ENCODE assay signal across 8 cellular contexts in the genomic region with DNA sequence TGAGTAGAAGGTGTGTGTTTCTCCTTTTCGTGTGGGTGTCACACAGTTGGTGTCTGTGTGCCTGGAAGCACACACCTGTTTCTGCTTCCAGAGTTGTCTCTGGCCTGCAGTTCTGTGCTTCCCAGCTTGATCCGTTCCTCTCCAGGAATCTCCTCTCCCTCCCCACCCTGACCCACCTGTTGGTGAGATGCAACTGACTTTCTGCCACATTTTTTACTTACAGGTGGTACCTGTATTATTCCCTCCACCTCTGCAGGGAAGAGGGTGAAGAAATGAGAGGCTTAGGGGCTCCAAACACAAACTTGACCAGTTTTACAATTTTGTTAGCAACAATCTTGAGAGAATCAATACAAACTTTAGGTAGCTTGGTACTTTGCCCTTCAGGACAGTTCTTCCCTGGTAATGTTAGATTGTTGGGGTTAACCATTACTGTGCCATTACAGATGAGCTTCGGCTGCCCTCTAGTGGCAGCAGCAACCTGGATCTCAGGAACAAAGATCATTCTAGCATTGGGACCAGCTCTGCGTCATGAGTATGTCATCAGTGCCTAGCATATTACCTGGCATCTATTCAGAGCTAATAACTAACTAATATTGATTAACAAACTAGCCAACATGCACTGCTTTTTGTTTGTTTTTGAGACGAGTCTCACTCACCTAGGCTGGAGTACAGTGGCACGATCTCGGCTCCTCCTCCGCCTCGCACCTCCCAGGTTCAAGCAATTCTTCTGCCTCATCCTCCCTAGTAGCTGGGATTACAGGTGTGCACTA. TPM values are rescaled to one million over a fixed set of nuclear protein-coding genes. Genes with fewer than 3 reads are reported as not detected.
DNase-seq lines count a peak whose midpoint lies in the region; ATAC-seq, FAIRE-seq and TF ChIP-seq lines count a peak whose summit lies in the region.
"Not testable (repeated sequence)": the region's sequence is repeated elsewhere in the genome, so short reads cannot be mapped to it uniquely, and the experiment has no call there.

No MANE protein-coding gene starts in this region.

- not testable (repeated sequence) for H3K27me3 ChIP-seq in BE2C; bronchial epithelial cell (ENCODE audit: control insufficient read depth, insufficient read depth, low read length)

- H3K4me1 ChIP-seq in BE2C; kidney (ENCODE audit: control insufficient read depth in 1 of 2, insufficient read depth in 1 of 2, low read depth in 1 of 2, low read length in 2 of 2): not testable (repeated sequence)

- peaks cover 25% of the 10 kb centered on the region for H3K36me3 ChIP-seq in BE2C
- not testable (repeated sequence) for H3K36me3 ChIP-seq in bronchial epithelial cell (ENCODE audit: control insufficient read depth, insufficient read depth, low read length); kidney (ENCODE audit: control insufficient read depth in 1 of 2, insufficient read depth in 2 of 2, low read length in 2 of 2)

- not testable (repeated sequence) for H3K9me3 ChIP-seq in BE2C; kidney (ENCODE audit: control insufficient read depth in 1 of 2, low read length in 2 of 2)

- ATAC-seq in GM19351 (IDR thresholded peaks at IDR 0.05; ENCODE audit: unreplicated experiment) = peak; percentile 97
- ATAC-seq in HG03354 (IDR thresholded peaks at IDR 0.05; ENCODE audit: poor library complexity, severe bottlenecking, unreplicated experiment) = peak; percentile 91

- DNase-seq in BE2C = peak; percentile 70
- peak; percentile 2 for DNase-seq in NCI-H345 treated with DMSO at 0.1 percent for 48 hours (lab: John Stamatoyannopoulos, UW; ENCODE audit: unreplicated experiment)
- DNase-seq in activated CD4-positive, alpha-beta T cell treated with anti-CD3 and anti-CD28 coated beads for 1 hour = peak; percentile 38
- DNase-seq in bronchial epithelial cell (ENCODE audit: low read depth) = peak; percentile 74
- not testable (repeated sequence) for DNase-seq in kidney
- DNase-seq in stimulated activated CD4-positive, alpha-beta T cell treated with anti-CD3 and anti-CD28 coated beads, Interleukin-2, amount 100 ng/mL, for 24 hours = peak; percentile 65 to 66

- intact Hi-C loops in kidney (cut with DNase I) = not testable (repeated sequence)

- not testable (repeated sequence) for H3K9ac ChIP-seq in kidney (ENCODE audit: low read length in 2 of 2)

- peak; percentile 79 for TF ChIP-seq CTCF in BE2C (IDR thresholded peaks at IDR 0.05; ENCODE audit: low read depth, low read length)
- peak; percentile 63 for TF ChIP-seq CTCF in bronchial epithelial cell (IDR thresholded peaks at IDR 0.05; ENCODE audit: insufficient read depth, low read length, severe bottlenecking)
- TF ChIP-seq CTCF in kidney (IDR thresholded peaks at IDR 0.05; ENCODE audit: borderline replicate concordance, extremely low read depth, insufficient read depth) = peak; percentile 41

- not testable (repeated sequence) for FAIRE-seq in bronchial epithelial cell (lab: Jason Lieb, UNC); kidney (lab: Jason Lieb, UNC)

- not testable (repeated sequence) for H3K27ac ChIP-seq in kidney (ENCODE audit: low read depth in 2 of 2, low read length in 2 of 2)

- not testable (repeated sequence) for H3K4me3 ChIP-seq in BE2C (ENCODE audit: low read depth, low read length); bronchial epithelial cell (ENCODE audit: low read depth, low read length); kidney (ENCODE audit: low read length in 2 of 2)

RNA-seq across cellular contexts. Expression of a gene that starts 10.0 kb away (rescaled TPM):
- 66.9 TPM for polyA plus RNA-seq in BE2C (2012; ENCODE audit: insufficient read depth, insufficient read length, low read depth)
- total RNA-seq in bronchial epithelial cell (4.5 and 4.7 TPM in 2 replicates), kidney (31.4 TPM)
- 9.6 TPM for polyA plus RNA-seq in kidney (ENCODE audit: insufficient read depth, low read depth, low replicate concordance)

RNA-seq across cellular contexts. Expression of a gene that starts 54.3 kb away (rescaled TPM):
- 0.93 TPM for polyA plus RNA-seq in BE2C (2012; ENCODE audit: insufficient read depth, insufficient read length, low read depth)
- total RNA-seq in bronchial epithelial cell (0.13 and 0.26 TPM in 2 replicates), kidney (1.3 TPM)
- polyA plus RNA-seq in kidney (ENCODE audit: insufficient read depth, low read depth, low replicate concordance) = not detected
